In the genomic region with DNA sequence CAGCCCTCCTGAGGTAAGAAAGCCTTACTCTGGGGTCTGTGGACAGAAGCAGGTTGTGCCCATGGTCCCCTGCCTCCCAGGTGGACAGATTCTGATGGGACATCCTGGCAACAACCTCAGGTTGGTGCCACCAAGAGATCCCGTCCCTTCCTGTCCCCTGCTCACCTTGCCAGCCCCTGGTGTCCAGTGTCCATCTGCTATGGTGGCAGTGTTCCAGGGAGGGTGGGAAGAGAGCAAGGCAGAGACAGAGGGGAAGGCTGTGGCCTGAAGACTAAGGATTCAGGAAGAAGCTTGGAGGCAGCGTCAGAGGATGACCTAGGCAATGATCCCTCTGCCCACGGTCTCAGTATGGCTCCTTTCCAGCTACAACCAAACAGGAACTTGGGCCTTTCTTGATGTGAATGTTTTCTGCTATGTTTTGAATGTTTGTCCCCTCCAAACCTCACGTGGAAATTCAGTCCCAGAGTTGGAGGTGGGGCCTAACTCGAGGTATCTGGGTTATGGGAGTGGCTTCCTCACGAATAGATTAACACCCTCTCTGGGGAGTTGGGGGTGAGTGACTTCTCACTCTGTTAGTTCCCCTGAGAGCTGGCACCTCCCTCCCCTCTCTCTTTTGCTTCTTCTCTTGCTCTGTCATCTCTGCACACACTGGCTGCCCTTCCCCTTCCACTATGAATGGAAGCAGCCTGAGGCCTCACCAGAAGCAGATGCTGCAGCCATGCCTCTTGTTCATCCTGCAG, we compare ENCODE assay signal across 22 cellular contexts. TPM values are rescaled to one million over a fixed set of nuclear protein-coding genes. Genes with fewer than 3 reads are reported as not detected.
A peak's percentile ranks its signal among the peaks of the same experiment; 100 is the strongest.
DNase-seq lines count a peak whose midpoint lies in the region; ATAC-seq and TF ChIP-seq lines count a peak whose summit lies in the region.
"Had no signal": no experiment of that assay in that cellular context is flagged by ENCODE, and none has a peak within 500 bp of the region (broad histone marks: within the 10 kb centered on the region; RNA-seq: fewer than 3 reads in every experiment).

No MANE protein-coding gene starts in this region.

- no peak overlapping the region for H4K91ac ChIP-seq in mesenchymal stem cell (ENCODE audit: low read length)

- H3K27me3 Mint-ChIP-seq in activated B cell treated with CpG ODN at 0.5 μM for 24 hours = peaks cover 6% of the 10 kb centered on the region

- no peaks in the 10 kb centered on the region for H3K36me3 ChIP-seq in mesenchymal stem cell (ENCODE audit: control insufficient read depth in 1 of 2, insufficient read depth in 2 of 2, low read depth in 1 of 2, low read length in 2 of 2)
- H3K36me3 ChIP-seq: MG63 had no signal

- POLR2A ChIA-PET in activated B cell treated with CpG ODN at 0.5 μM for 24 hours (lab: Charles Lee) = no interaction called here

- peaks cover 15% of the 10 kb centered on the region for H3K9me3 ChIP-seq in mesenchymal stem cell (ENCODE audit: control insufficient read depth, low read length)

- no peak overlapping the region for H2AFZ ChIP-seq in mesenchymal stem cell (ENCODE audit: low read depth, low read length)

- intact Hi-C loops in cardiac septum (cut with DNase I) (no loop called here), Right ventricle myocardium superior (cut with DNase I) (no loop called here), activated B cell treated with CpG ODN at 0.5 μM for 24 hours (cut with micrococcal nuclease) (no loop called here)

- CTCF ChIA-PET in activated B cell treated with CpG ODN at 0.5 μM for 24 hours (lab: Charles Lee) = no interaction called here

- H2BK5ac ChIP-seq in mesenchymal stem cell (ENCODE audit: low read depth, low read length, poor library complexity, severe bottlenecking) = no peak overlapping the region

- no peak overlapping the region for H3K4ac ChIP-seq in mesenchymal stem cell (ENCODE audit: low read depth in 1 of 2, low read length in 2 of 2)

- peaks cover 6% of the 10 kb centered on the region for H3K4me1 Mint-ChIP-seq in activated B cell treated with CpG ODN at 0.5 μM for 24 hours

- no peak overlapping the region for H2BK15ac ChIP-seq in mesenchymal stem cell (ENCODE audit: low read depth, poor library complexity, severe bottlenecking)

- no peak overlapping the region for H3K23ac ChIP-seq in mesenchymal stem cell (ENCODE audit: low read length in 2 of 2)

- no peak overlapping the region for H3K18ac ChIP-seq in mesenchymal stem cell (ENCODE audit: low read depth in 1 of 2, low read length in 2 of 2)

- H3K4me3 ChIP-seq in mesenchymal stem cell (ENCODE audit: insufficient read depth in 1 of 2, low read depth in 1 of 2, low read length in 2 of 2) = no peak overlapping the region
- H3K4me3 ChIP-seq: MG63 had no signal

- no peak overlapping the region for H4K8ac ChIP-seq in mesenchymal stem cell (ENCODE audit: low read length)

- H3K9ac ChIP-seq in mesenchymal stem cell (ENCODE audit: low read length) = no peak overlapping the region

- H3K27ac Mint-ChIP-seq in activated B cell treated with CpG ODN at 0.5 μM for 24 hours = no peak overlapping the region
- H3K27ac Mint-ChIP-seq: HFFc6 had no signal

- H2AK5ac ChIP-seq in mesenchymal stem cell (ENCODE audit: low read length, severe bottlenecking) = peak overlapping the region; percentile 5

- peaks cover 2 to 47% of the 10 kb centered on the region in 2 experiments for H3K27me3 ChIP-seq in mesenchymal stem cell (ENCODE audit: control insufficient read depth in 1 of 2, insufficient read depth in 1 of 2, low read length in 2 of 2)

- H3K4me2 ChIP-seq in mesenchymal stem cell (ENCODE audit: low read length, poor library complexity, severe bottlenecking) = no peak overlapping the region

- WGBS in mesenchymal stem cell = 25% methylated on average over 4 of the region's 6 CpGs

- peaks cover 11% of the 10 kb centered on the region for H3K4me1 ChIP-seq in mesenchymal stem cell (ENCODE audit: control insufficient read depth, insufficient read depth, low read depth, low read length)

- no peak overlapping the region for H3K27ac ChIP-seq in mesenchymal stem cell (ENCODE audit: low read length, poor library complexity, severe bottlenecking)
- H3K27ac ChIP-seq: C4-2B had no signal

- DNase-seq in cardiac septum (ENCODE audit: low spot score) = peak; percentile 58
- no peak for DNase-seq in Right ventricle myocardium superior
- no peak for DNase-seq in activated B cell treated with CpG ODN at 0.5 μM for 24 hours
- DNase-seq in mesenchymal stem cell = no peak
- no peak for DNase-seq in ecto neural progenitor cell (ENCODE audit: low spot score)
- no peak for DNase-seq in globus pallidus (ENCODE audit: low spot score)
- DNase-seq in activated CD4-positive, CD25-positive, alpha-beta regulatory T cell (lab: John Stamatoyannopoulos, UW) = no peak
- DNase-seq: 8988T; H7; HFFc6; MG63; NCI-H1092; NCI-H1436 treated with DMSO at 0.1 percent for 48 hours; NCI-H2029; NCI-H2227 treated with DMSO at 0.1 percent for 48 hours; NCI-H510A treated with DMSO at 0.1 percent for 48 hours; NCI-H774; NK-92 treated with Interleukin-12 subunit alpha and Interleukin-12 subunit beta, amount 100 ng/mL, for 24 hours had no signal

- TF ChIP-seq CTCF in activated B cell treated with CpG ODN at 0.5 μM for 24 hours (IDR thresholded peaks at IDR 0.05) = no peak

- H3K4me3 Mint-ChIP-seq in activated B cell treated with CpG ODN at 0.5 μM for 24 hours = no peak overlapping the region
- H3K4me3 Mint-ChIP-seq: HFFc6 had no signal

- no peak overlapping the region for H2BK12ac ChIP-seq in mesenchymal stem cell (ENCODE audit: low read length in 2 of 2)

- H2BK120ac ChIP-seq in mesenchymal stem cell (ENCODE audit: low read depth, low read length) = no peak overlapping the region

- peaks cover 12% of the 10 kb centered on the region for H3K9me3 Mint-ChIP-seq in activated B cell treated with CpG ODN at 0.5 μM for 24 hours
- H3K9me3 Mint-ChIP-seq: HFFc6 had no signal

- ATAC-seq in Right ventricle myocardium superior (ENCODE audit: poor library complexity) (no peak), activated B cell treated with CpG ODN at 0.5 μM for 24 hours (ENCODE audit: low read depth) (peak; percentile 37)
- ATAC-seq: Panc1, SK-N-SH treated with all-trans-retinoic acid at 6 μM for 48 hours had no signal

- H3K79me1 ChIP-seq in mesenchymal stem cell (replicated peaks; ENCODE audit: low read length, poor library complexity, severe bottlenecking) = no peaks in the 10 kb centered on the region

- no peaks in the 10 kb centered on the region for H3K36me3 Mint-ChIP-seq in activated B cell treated with CpG ODN at 0.5 μM for 24 hours (ENCODE audit: low read depth)

- H3K14ac ChIP-seq in mesenchymal stem cell (ENCODE audit: low read length in 2 of 2) = no peak overlapping the region

RNA-seq across cellular contexts. Expression of a gene that starts 26.9 kb away (rescaled TPM):
- 0.86 TPM for total RNA-seq in cardiac septum
- total RNA-seq in Right ventricle myocardium superior = 1.5 TPM
- not detected in 2 replicates for total RNA-seq in activated B cell treated with CpG ODN at 0.5 μM for 24 hours
- polyA plus RNA-seq in mesenchymal stem cell (2013, experiment 1 of 2) = 0.39 TPM
- 0.25 TPM for polyA plus RNA-seq in mesenchymal stem cell (2013, experiment 2 of 2)
- total RNA-seq: HFFc6, LHCN-M2 had no signal
